ENCODE assay signal across 8 cellular contexts in genomic region chr11:64204464-64204989, GRCh38. TPM values are rescaled to one million over a fixed set of nuclear protein-coding genes. Genes with fewer than 3 reads are reported as not detected.
A peak's percentile ranks its signal among the peaks of the same experiment; 100 is the strongest.
DNase-seq lines count a peak whose midpoint lies in the region; ATAC-seq and FAIRE-seq lines count a peak whose summit lies in the region.

No MANE protein-coding gene starts in this region.

- peaks cover 35% of the 10 kb centered on the region for H3K4me1 Mint-ChIP-seq in activated naive CD8-positive, alpha-beta T cell (ENCODE audit: low read depth)

- FAIRE-seq in G401.6 (lab: Jason Lieb, UNC), result peak; percentile 93

- intact Hi-C loops in head of caudate nucleus (cut with DNase I), result no loop called here
- intact Hi-C loops in posterior vena cava (cut with DNase I), result loop anchor here in 1 of 2 donors (10.0 kb wide), 1 partner anchor 90 kb away; the partner anchor contains the start of gene KCNK4

- H3K36me3 Mint-ChIP-seq in activated naive CD8-positive, alpha-beta T cell, result peaks cover 3% of the 10 kb centered on the region

- no peaks in the 10 kb centered on the region for H3K27me3 Mint-ChIP-seq in activated naive CD8-positive, alpha-beta T cell

- peak overlapping the region; percentile 78 for H3K4me3 Mint-ChIP-seq in activated naive CD8-positive, alpha-beta T cell

- peak overlapping the region; percentile 79 for H3K27ac Mint-ChIP-seq in activated naive CD8-positive, alpha-beta T cell

- H3K9me3 Mint-ChIP-seq in activated naive CD8-positive, alpha-beta T cell (ENCODE audit: low read depth), result no peaks in the 10 kb centered on the region

- no peak for ATAC-seq in HG03439 (IDR thresholded peaks at IDR 0.05; ENCODE audit: unreplicated experiment)

- DNase-seq in NCI-H1436 treated with DMSO at 0.1 percent for 48 hours (lab: John Stamatoyannopoulos, UW), result peak; percentile 38
- DNase-seq in SKM-1 treated with dmso at 0.1 percent for 144 hours (lab: John Stamatoyannopoulos, UW; ENCODE audit: unreplicated experiment), result peak; percentile 43
- peak; percentile 75 to 94 (median 88) for DNase-seq in head of caudate nucleus
- peak; percentile 95 for DNase-seq in posterior vena cava (ENCODE audit: low spot score)
- no peak for DNase-seq in mesenteric fat pad (ENCODE audit: low spot score)

RNA-seq across cellular contexts. Expression of gene FERMT3, which starts 2.0 kb away (rescaled TPM):
- total RNA-seq in posterior vena cava (10 to 100 TPM; 30.3 to 44.0 TPM), mesenteric fat pad (58.9 TPM)

RNA-seq across cellular contexts. Expression of gene STIP1, which starts 18.6 kb away (rescaled TPM):
- total RNA-seq in posterior vena cava, result 10 to 100 TPM; 74.3 to 87.3 TPM
- 113 TPM for total RNA-seq in mesenteric fat pad

RNA-seq across cellular contexts. Expression of gene TRPT1, which starts 21.5 kb away (rescaled TPM):
- total RNA-seq in posterior vena cava, result 10 to 100 TPM; 19.9 to 21.9 TPM
- 32.7 TPM for total RNA-seq in mesenteric fat pad

RNA-seq across cellular contexts. Expression of gene NUDT22, which starts 21.5 kb away (rescaled TPM):
- total RNA-seq in posterior vena cava (10 to 100 TPM; 35.8 to 41.1 TPM), mesenteric fat pad (45.8 TPM)

RNA-seq across cellular contexts. Expression of gene DNAJC4, which starts 25.8 kb away (rescaled TPM):
- total RNA-seq in posterior vena cava (10 to 100 TPM; 16.1 to 21.3 TPM), mesenteric fat pad (20.4 TPM)
